Comparison of ENCODE assay signal across 1 cellular context in genomic region chr3:150740733-150741496, GRCh38.
TF ChIP-seq lines count a peak whose summit lies in the region.

No MANE protein-coding gene starts in this region.

TF ChIP-seq in HepG2, 621 proteins besides CTCF, POLR2A, EP300 and RAD21 (continued from another document and continues in another):
- TF ChIP-seq ZBTB8A (CRISPR knock-in tag; IDR thresholded peaks at IDR 0.05; ENCODE audit: borderline replicate concordance, low read depth) (no peak), GLI4 (CRISPR knock-in tag; IDR thresholded peaks at IDR 0.05; ENCODE audit: borderline replicate concordance) (no peak), FOXA3 (CRISPR knock-in tag; IDR thresholded peaks at IDR 0.05) (peak; percentile 82), MAFG (CRISPR knock-in tag; IDR thresholded peaks at IDR 0.05) (no peak), POGK (CRISPR knock-in tag; conservative IDR thresholded peaks at IDR 0.05) (peak; percentile 56; the same call in 1 of the 2 replicates), ARNT (IDR thresholded peaks at IDR 0.05) (no peak), CERS6 (CRISPR knock-in tag; IDR thresholded peaks at IDR 0.05) (no peak), STAT5B (CRISPR knock-in tag; IDR thresholded peaks at IDR 0.05) (no peak), IKZF1 (IDR thresholded peaks at IDR 0.05) (no peak), PAX8 (CRISPR knock-in tag; IDR thresholded peaks at IDR 0.05; ENCODE audit: borderline replicate concordance) (no peak), ZHX2 (IDR thresholded peaks at IDR 0.05; ENCODE audit: low read depth) (no peak), ZHX2 (CRISPR knock-in tag; IDR thresholded peaks at IDR 0.05; ENCODE audit: borderline replicate concordance) (no peak), SP4 (CRISPR knock-in tag; IDR thresholded peaks at IDR 0.05) (no peak), ZNF205 (CRISPR knock-in tag; IDR thresholded peaks at IDR 0.05) (peak; percentile 25), ZBTB3 (CRISPR knock-in tag; IDR thresholded peaks at IDR 0.05; ENCODE audit: borderline replicate concordance, low read depth) (peak; percentile 32; the same call in 1 of the 2 replicates), ZBED4 (CRISPR knock-in tag; IDR thresholded peaks at IDR 0.05; ENCODE audit: borderline replicate concordance) (peak; percentile 90; the same call in 1 of the 2 replicates), HNF4A (CRISPR knock-in tag; IDR thresholded peaks at IDR 0.05) (peak; percentile 92), ARNTL (CRISPR knock-in tag; IDR thresholded peaks at IDR 0.05) (peak; percentile 83), XRCC5 (optimal IDR thresholded peaks at IDR 0.05; ENCODE audit: low read length) (no peak), ZNF276 (CRISPR knock-in tag; IDR thresholded peaks at IDR 0.05; ENCODE audit: low read depth) (no peak; the same call in 1 of the 2 replicates), ZNF292 (CRISPR knock-in tag; IDR thresholded peaks at IDR 0.05; ENCODE audit: borderline replicate concordance, low read depth) (peak; percentile 90; the same call in 1 of the 2 replicates), PPARG (CRISPR knock-in tag; conservative IDR thresholded peaks at IDR 0.05) (peak; percentile 89), ZNF724P (CRISPR knock-in tag; IDR thresholded peaks at IDR 0.05; ENCODE audit: borderline replicate concordance) (no peak), SKI (IDR thresholded peaks at IDR 0.05; ENCODE audit: partially characterized antibody) (peak; percentile 78), ZNF451 (CRISPR knock-in tag; IDR thresholded peaks at IDR 0.05) (no peak), SMAD9 (CRISPR knock-in tag; IDR thresholded peaks at IDR 0.05) (no peak), ZNF674 (CRISPR knock-in tag; IDR thresholded peaks at IDR 0.05; ENCODE audit: low read depth) (no peak), TARDBP (CRISPR knock-in tag; IDR thresholded peaks at IDR 0.05) (peak; percentile 79; the same call in 1 of the 2 replicates), ZNF557 (CRISPR knock-in tag; IDR thresholded peaks at IDR 0.05) (0 out of 2 replicates have a peak, but pooled peaks have one; percentile 54), SSRP1 (CRISPR knock-in tag; IDR thresholded peaks at IDR 0.05) (no peak), SRF (IDR thresholded peaks at IDR 0.05; ENCODE audit: low read depth, low read length) (no peak), ZNF260 (CRISPR knock-in tag; IDR thresholded peaks at IDR 0.05; ENCODE audit: borderline replicate concordance, low read depth) (no peak)
- TF ChIP-seq, protein P1, sequence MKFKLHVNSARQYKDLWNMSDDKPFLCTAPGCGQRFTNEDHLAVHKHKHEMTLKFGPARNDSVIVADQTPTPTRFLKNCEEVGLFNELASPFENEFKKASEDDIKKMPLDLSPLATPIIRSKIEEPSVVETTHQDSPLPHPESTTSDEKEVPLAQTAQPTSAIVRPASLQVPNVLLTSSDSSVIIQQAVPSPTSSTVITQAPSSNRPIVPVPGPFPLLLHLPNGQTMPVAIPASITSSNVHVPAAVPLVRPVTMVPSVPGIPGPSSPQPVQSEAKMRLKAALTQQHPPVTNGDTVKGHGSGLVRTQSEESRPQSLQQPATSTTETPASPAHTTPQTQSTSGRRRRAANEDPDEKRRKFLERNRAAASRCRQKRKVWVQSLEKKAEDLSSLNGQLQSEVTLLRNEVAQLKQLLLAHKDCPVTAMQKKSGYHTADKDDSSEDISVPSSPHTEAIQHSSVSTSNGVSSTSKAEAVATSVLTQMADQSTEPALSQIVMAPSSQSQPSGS (CRISPR knock-in tag; IDR thresholded peaks at IDR 0.05) = peak; percentile 81
- TF ChIP-seq, protein P2, sequence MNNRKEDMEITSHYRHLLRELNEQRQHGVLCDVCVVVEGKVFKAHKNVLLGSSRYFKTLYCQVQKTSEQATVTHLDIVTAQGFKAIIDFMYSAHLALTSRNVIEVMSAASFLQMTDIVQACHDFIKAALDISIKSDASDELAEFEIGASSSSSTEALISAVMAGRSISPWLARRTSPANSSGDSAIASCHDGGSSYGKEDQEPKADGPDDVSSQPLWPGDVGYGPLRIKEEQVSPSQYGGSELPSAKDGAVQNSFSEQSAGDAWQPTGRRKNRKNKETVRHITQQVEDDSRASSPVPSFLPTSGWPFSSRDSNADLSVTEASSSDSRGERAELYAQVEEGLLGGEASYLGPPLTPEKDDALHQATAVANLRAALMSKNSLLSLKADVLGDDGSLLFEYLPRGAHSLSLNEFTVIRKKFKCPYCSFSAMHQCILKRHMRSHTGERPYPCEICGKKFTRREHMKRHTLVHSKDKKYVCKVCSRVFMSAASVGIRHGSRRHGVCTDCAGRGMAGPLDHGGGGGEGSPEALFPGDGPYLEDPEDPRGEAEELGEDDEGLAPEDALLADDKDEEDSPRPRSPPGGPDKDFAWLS (CRISPR knock-in tag; IDR thresholded peaks at IDR 0.05; ENCODE audit: borderline replicate concordance) = no peak
- TF ChIP-seq, protein P3, sequence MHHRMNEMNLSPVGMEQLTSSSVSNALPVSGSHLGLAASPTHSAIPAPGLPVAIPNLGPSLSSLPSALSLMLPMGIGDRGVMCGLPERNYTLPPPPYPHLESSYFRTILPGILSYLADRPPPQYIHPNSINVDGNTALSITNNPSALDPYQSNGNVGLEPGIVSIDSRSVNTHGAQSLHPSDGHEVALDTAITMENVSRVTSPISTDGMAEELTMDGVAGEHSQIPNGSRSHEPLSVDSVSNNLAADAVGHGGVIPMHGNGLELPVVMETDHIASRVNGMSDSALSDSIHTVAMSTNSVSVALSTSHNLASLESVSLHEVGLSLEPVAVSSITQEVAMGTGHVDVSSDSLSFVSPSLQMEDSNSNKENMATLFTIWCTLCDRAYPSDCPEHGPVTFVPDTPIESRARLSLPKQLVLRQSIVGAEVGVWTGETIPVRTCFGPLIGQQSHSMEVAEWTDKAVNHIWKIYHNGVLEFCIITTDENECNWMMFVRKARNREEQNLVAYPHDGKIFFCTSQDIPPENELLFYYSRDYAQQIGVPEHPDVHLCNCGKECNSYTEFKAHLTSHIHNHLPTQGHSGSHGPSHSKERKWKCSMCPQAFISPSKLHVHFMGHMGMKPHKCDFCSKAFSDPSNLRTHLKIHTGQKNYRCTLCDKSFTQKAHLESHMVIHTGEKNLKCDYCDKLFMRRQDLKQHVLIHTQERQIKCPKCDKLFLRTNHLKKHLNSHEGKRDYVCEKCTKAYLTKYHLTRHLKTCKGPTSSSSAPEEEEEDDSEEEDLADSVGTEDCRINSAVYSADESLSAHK (CRISPR knock-in tag; IDR thresholded peaks at IDR 0.05; ENCODE audit: borderline replicate concordance) = no peak
- TF ChIP-seq, protein P4, sequence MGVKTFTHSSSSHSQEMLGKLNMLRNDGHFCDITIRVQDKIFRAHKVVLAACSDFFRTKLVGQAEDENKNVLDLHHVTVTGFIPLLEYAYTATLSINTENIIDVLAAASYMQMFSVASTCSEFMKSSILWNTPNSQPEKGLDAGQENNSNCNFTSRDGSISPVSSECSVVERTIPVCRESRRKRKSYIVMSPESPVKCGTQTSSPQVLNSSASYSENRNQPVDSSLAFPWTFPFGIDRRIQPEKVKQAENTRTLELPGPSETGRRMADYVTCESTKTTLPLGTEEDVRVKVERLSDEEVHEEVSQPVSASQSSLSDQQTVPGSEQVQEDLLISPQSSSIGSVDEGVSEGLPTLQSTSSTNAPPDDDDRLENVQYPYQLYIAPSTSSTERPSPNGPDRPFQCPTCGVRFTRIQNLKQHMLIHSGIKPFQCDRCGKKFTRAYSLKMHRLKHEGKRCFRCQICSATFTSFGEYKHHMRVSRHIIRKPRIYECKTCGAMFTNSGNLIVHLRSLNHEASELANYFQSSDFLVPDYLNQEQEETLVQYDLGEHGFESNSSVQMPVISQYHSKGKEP (CRISPR knock-in tag; IDR thresholded peaks at IDR 0.05) = no peak
